In the genomic region with DNA sequence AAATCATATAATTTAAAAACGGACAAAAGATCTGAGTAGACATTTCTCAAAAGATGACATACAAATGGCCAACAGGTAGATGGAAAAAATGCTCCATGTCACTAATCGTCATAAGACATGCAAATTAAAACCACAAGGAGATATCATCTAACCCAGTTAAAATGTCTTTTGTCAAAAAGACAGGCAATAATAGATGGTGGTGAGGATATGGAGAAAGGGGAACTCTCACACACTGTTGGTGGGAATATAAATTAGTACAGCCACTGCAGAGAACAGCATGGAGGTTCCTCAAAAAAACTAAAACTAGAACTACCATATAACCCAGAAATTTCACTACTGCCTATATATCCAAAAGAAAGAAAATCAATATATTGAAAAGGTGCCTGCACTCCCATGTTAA, we compare ENCODE assay signal across 19 cellular contexts.
"Had no signal": no experiment of that assay in that cellular context is flagged by ENCODE, and none has a peak within 500 bp of the region (broad histone marks: within the 10 kb centered on the region; RNA-seq: fewer than 3 reads in every experiment).

No MANE protein-coding gene starts in this region.

- DNase-seq: activated CD4-positive, alpha-beta T cell treated with anti-CD3 and anti-CD28 coated beads for 36 hours; activated CD4-positive, alpha-beta T cell treated with anti-CD3 and anti-CD28 coated beads, Interleukin-2, amount 50 U/mL, for 4 hours; activated CD4-positive, CD25-positive, alpha-beta regulatory T cell; activated effector memory CD4-positive, alpha-beta T cell treated with Interleukin-2 at 50 U/mL for 16 hours; activated naive CD4-positive, alpha-beta T cell treated with Interleukin-2 at 50 U/mL for 16 hours; esophagus squamous epithelium; foreskin melanocyte; heart right ventricle; naive B cell; nucleus accumbens; pancreas; retina; stimulated activated CD4-positive, alpha-beta T cell treated with anti-CD3 and anti-CD28 coated beads, Interleukin-12 subunit alpha, Interleukin-12 subunit beta, amount 100 ng/mL, for 4 hours; stimulated activated CD4-positive, alpha-beta T cell treated with anti-CD3 and anti-CD28 coated beads, Interleukin-4, amount 100 ng/mL, for 24 hours; stimulated activated naive B cell treated with anti-CD40 and anti-IgM and Interleukin-4, amounts not matched to agents 10 μg/mL and 1 μg/mL and 100 μg/mL, for 72 hours; stomach; T-helper 9 cell; thyroid gland; upper lobe of right lung had no signal
